ENCODE assay signal across 1 cellular context in the genomic region with DNA sequence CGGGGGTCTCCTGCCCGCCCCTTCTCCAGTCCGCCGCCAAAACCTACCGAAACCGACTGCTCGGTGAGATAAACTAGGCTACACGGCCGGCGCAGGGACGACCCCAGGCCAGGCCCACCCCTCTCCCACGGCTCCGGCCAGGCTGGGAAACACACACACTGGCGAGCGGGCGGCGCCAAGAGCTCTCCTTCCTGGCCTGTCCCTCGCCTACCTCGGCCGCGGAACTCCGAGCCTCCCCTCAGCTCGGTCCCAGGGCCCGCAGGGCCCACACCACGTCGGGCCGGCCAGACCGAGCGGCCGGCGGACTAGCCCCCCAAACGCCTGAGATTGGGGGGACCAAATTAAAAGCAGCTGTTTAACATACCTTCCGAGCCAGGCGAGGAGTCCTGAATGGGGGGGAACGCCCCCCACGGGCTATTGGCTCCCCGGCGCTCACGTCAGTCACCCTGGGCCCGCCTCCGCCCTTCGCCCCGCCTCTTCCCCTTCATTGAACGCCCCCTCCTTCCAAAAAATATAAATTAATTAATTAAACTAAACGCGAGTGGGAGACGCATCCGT.
TF ChIP-seq lines count a peak whose summit lies in the region.

No MANE protein-coding gene starts in this region.

TF ChIP-seq in K562, 482 proteins besides CTCF, POLR2A, EP300 and RAD21 (continued from another document and continues in another):
- TF ChIP-seq MBD2 (IDR thresholded peaks at IDR 0.05; ENCODE audit: borderline replicate concordance, low read depth) (no peak), JUND (IDR thresholded peaks at IDR 0.05; ENCODE audit: borderline replicate concordance, low read depth, low read length) (no peak), JUND (tag; IDR thresholded peaks at IDR 0.05; ENCODE audit: borderline replicate concordance, low read depth, low read length) (no peak), ZNF707 (CRISPR knock-in tag; conservative IDR thresholded peaks at IDR 0.05) (no peak), RB1 (IDR thresholded peaks at IDR 0.05; ENCODE audit: low read depth) (peak; percentile 11; the same call in 1 of the 2 replicates), CREM (IDR thresholded peaks at IDR 0.05; ENCODE audit: low read depth) (peak; percentile 52), RBBP5 (IDR thresholded peaks at IDR 0.05; ENCODE audit: borderline replicate concordance, insufficient read depth, low read length, poor library complexity, severe bottlenecking) (no peak), CSDE1 (IDR thresholded peaks at IDR 0.05) (no peak), KLF13 (tag; IDR thresholded peaks at IDR 0.05; ENCODE audit: borderline replicate concordance, low read depth) (no peak), NFYB (IDR thresholded peaks at IDR 0.05; ENCODE audit: extremely low read depth, insufficient read length) (peak; percentile 84), SP2 (IDR thresholded peaks at IDR 0.05; ENCODE audit: extremely low read depth, low read depth, low read length, poor library complexity, severe bottlenecking) (peak; percentile 16), PHB2 (IDR thresholded peaks at IDR 0.05; ENCODE audit: low read depth) (no peak), DNMT1 (IDR thresholded peaks at IDR 0.05) (no peak), U2AF1 (optimal IDR thresholded peaks at IDR 0.05; ENCODE audit: low read depth, low read length) (no peak), NR2F6 (CRISPR knock-in tag; IDR thresholded peaks at IDR 0.05) (no peak), POLR3A (IDR thresholded peaks at IDR 0.05; ENCODE audit: borderline replicate concordance, extremely low read depth, insufficient read depth, insufficient read length) (no peak), XRCC3 (IDR thresholded peaks at IDR 0.05) (no peak), TCF7 (IDR thresholded peaks at IDR 0.05; ENCODE audit: borderline replicate concordance) (no peak), ZBTB17 (CRISPR knock-in tag; IDR thresholded peaks at IDR 0.05) (no peak), FIP1L1 (IDR thresholded peaks at IDR 0.05; ENCODE audit: low read depth, low read length, poor library complexity, severe bottlenecking) (peak; percentile 25), TAF1 (IDR thresholded peaks at IDR 0.05; ENCODE audit: control insufficient read depth, extremely low read depth, insufficient read depth, low read length, severe bottlenecking) (peak; percentile 36), CHD4 (IDR thresholded peaks at IDR 0.05; ENCODE audit: insufficient read depth, insufficient replicate concordance, low read depth, low read length, poor library complexity, severe bottlenecking) (no peak), CREB1 (IDR thresholded peaks at IDR 0.05) (0 out of 2 replicates have a peak, but pooled peaks have one; percentile 14), CREB1 (CRISPR knock-in tag; IDR thresholded peaks at IDR 0.05) (no peak), HDAC1 (IDR thresholded peaks at IDR 0.05) (peak in 1 of 2 experiments; percentile 51; a peak in 2 of 4 replicates), HDGF (IDR thresholded peaks at IDR 0.05) (no peak), ZNF239 (CRISPR knock-in tag; IDR thresholded peaks at IDR 0.05) (no peak), KAT2B (IDR thresholded peaks at IDR 0.05; ENCODE audit: low read depth, low read length) (no peak), TCF7L2 (IDR thresholded peaks at IDR 0.05; ENCODE audit: low read depth, low read length) (no peak), HMG20A (CRISPR knock-in tag; conservative IDR thresholded peaks at IDR 0.05) (no peak)
- TF ChIP-seq, protein P1, sequence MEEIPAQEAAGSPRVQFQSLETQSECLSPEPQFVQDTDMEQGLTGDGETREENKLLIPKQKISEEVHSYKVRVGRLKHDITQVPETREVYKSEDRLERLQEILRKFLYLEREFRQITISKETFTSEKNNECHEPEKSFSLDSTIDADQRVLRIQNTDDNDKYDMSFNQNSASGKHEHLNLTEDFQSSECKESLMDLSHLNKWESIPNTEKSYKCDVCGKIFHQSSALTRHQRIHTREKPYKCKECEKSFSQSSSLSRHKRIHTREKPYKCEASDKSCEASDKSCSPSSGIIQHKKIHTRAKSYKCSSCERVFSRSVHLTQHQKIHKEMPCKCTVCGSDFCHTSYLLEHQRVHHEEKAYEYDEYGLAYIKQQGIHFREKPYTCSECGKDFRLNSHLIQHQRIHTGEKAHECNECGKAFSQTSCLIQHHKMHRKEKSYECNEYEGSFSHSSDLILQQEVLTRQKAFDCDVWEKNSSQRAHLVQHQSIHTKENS (CRISPR knock-in tag; IDR thresholded peaks at IDR 0.05), result no peak
- TF ChIP-seq, protein P2, sequence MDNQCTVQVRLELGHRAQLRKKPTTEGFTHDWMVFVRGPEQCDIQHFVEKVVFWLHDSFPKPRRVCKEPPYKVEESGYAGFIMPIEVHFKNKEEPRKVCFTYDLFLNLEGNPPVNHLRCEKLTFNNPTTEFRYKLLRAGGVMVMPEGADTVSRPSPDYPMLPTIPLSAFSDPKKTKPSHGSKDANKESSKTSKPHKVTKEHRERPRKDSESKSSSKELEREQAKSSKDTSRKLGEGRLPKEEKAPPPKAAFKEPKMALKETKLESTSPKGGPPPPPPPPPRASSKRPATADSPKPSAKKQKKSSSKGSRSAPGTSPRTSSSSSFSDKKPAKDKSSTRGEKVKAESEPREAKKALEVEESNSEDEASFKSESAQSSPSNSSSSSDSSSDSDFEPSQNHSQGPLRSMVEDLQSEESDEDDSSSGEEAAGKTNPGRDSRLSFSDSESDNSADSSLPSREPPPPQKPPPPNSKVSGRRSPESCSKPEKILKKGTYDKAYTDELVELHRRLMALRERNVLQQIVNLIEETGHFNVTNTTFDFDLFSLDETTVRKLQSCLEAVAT (IDR thresholded peaks at IDR 0.05), result no peak
- TF ChIP-seq, protein P3, sequence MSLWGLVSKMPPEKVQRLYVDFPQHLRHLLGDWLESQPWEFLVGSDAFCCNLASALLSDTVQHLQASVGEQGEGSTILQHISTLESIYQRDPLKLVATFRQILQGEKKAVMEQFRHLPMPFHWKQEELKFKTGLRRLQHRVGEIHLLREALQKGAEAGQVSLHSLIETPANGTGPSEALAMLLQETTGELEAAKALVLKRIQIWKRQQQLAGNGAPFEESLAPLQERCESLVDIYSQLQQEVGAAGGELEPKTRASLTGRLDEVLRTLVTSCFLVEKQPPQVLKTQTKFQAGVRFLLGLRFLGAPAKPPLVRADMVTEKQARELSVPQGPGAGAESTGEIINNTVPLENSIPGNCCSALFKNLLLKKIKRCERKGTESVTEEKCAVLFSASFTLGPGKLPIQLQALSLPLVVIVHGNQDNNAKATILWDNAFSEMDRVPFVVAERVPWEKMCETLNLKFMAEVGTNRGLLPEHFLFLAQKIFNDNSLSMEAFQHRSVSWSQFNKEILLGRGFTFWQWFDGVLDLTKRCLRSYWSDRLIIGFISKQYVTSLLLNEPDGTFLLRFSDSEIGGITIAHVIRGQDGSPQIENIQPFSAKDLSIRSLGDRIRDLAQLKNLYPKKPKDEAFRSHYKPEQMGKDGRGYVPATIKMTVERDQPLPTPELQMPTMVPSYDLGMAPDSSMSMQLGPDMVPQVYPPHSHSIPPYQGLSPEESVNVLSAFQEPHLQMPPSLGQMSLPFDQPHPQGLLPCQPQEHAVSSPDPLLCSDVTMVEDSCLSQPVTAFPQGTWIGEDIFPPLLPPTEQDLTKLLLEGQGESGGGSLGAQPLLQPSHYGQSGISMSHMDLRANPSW (CRISPR knock-in tag; IDR thresholded peaks at IDR 0.05), result peak; percentile 86; the same call in 1 of the 2 replicates
- TF ChIP-seq, protein P4, sequence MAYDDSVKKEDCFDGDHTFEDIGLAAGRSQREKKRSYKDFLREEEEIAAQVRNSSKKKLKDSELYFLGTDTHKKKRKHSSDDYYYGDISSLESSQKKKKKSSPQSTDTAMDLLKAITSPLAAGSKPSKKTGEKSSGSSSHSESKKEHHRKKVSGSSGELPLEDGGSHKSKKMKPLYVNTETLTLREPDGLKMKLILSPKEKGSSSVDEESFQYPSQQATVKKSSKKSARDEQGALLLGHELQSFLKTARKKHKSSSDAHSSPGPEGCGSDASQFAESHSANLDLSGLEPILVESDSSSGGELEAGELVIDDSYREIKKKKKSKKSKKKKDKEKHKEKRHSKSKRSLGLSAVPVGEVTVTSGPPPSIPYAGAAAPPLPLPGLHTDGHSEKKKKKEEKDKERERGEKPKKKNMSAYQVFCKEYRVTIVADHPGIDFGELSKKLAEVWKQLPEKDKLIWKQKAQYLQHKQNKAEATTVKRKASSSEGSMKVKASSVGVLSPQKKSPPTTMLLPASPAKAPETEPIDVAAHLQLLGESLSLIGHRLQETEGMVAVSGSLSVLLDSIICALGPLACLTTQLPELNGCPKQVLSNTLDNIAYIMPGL (CRISPR knock-in tag; IDR thresholded peaks at IDR 0.05), result peak; percentile 32; the same call in 1 of the 2 replicates
- TF ChIP-seq, protein P5, sequence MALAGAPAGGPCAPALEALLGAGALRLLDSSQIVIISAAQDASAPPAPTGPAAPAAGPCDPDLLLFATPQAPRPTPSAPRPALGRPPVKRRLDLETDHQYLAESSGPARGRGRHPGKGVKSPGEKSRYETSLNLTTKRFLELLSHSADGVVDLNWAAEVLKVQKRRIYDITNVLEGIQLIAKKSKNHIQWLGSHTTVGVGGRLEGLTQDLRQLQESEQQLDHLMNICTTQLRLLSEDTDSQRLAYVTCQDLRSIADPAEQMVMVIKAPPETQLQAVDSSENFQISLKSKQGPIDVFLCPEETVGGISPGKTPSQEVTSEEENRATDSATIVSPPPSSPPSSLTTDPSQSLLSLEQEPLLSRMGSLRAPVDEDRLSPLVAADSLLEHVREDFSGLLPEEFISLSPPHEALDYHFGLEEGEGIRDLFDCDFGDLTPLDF (CRISPR knock-in tag; IDR thresholded peaks at IDR 0.05), result 0 out of 2 replicates have a peak, but pooled peaks have one; percentile 58
- TF ChIP-seq, protein P6, sequence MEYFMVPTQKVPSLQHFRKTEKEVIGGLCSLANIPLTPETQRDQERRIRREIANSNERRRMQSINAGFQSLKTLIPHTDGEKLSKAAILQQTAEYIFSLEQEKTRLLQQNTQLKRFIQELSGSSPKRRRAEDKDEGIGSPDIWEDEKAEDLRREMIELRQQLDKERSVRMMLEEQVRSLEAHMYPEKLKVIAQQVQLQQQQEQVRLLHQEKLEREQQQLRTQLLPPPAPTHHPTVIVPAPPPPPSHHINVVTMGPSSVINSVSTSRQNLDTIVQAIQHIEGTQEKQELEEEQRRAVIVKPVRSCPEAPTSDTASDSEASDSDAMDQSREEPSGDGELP (CRISPR knock-in tag; IDR thresholded peaks at IDR 0.05; ENCODE audit: borderline replicate concordance), result peak; percentile 75; the same call in 1 of the 2 replicates
- TF ChIP-seq, protein P7, sequence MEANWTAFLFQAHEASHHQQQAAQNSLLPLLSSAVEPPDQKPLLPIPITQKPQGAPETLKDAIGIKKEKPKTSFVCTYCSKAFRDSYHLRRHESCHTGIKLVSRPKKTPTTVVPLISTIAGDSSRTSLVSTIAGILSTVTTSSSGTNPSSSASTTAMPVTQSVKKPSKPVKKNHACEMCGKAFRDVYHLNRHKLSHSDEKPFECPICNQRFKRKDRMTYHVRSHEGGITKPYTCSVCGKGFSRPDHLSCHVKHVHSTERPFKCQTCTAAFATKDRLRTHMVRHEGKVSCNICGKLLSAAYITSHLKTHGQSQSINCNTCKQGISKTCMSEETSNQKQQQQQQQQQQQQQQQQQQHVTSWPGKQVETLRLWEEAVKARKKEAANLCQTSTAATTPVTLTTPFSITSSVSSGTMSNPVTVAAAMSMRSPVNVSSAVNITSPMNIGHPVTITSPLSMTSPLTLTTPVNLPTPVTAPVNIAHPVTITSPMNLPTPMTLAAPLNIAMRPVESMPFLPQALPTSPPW (CRISPR knock-in tag; IDR thresholded peaks at IDR 0.05), result peak; percentile 68; the same call in 1 of the 2 replicates
- TF ChIP-seq, protein P8, sequence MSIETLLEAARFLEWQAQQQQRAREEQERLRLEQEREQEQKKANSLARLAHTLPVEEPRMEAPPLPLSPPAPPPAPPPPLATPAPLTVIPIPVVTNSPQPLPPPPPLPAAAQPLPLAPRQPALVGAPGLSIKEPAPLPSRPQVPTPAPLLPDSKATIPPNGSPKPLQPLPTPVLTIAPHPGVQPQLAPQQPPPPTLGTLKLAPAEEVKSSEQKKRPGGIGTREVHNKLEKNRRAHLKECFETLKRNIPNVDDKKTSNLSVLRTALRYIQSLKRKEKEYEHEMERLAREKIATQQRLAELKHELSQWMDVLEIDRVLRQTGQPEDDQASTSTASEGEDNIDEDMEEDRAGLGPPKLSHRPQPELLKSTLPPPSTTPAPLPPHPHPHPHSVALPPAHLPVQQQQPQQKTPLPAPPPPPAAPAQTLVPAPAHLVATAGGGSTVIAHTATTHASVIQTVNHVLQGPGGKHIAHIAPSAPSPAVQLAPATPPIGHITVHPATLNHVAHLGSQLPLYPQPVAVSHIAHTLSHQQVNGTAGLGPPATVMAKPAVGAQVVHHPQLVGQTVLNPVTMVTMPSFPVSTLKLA (conservative IDR thresholded peaks at IDR 0.05), result peak in 1 of 2 experiments; percentile 34; a peak in 1 of 4 replicates
- TF ChIP-seq, protein P9, sequence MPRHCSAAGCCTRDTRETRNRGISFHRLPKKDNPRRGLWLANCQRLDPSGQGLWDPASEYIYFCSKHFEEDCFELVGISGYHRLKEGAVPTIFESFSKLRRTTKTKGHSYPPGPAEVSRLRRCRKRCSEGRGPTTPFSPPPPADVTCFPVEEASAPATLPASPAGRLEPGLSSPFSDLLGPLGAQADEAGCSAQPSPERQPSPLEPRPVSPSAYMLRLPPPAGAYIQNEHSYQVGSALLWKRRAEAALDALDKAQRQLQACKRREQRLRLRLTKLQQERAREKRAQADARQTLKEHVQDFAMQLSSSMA (CRISPR knock-in tag; IDR thresholded peaks at IDR 0.05), result 0 out of 2 replicates have a peak, but pooled peaks have one; percentile 53
- TF ChIP-seq, protein P10, sequence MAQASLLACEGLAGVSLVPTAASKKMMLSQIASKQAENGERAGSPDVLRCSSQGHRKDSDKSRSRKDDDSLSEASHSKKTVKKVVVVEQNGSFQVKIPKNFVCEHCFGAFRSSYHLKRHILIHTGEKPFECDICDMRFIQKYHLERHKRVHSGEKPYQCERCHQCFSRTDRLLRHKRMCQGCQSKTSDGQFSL (CRISPR knock-in tag; IDR thresholded peaks at IDR 0.05), result 0 out of 2 replicates have a peak, but pooled peaks have one; percentile 41
- TF ChIP-seq, protein P10 (tag; IDR thresholded peaks at IDR 0.05), result no peak
- TF ChIP-seq, protein P11, sequence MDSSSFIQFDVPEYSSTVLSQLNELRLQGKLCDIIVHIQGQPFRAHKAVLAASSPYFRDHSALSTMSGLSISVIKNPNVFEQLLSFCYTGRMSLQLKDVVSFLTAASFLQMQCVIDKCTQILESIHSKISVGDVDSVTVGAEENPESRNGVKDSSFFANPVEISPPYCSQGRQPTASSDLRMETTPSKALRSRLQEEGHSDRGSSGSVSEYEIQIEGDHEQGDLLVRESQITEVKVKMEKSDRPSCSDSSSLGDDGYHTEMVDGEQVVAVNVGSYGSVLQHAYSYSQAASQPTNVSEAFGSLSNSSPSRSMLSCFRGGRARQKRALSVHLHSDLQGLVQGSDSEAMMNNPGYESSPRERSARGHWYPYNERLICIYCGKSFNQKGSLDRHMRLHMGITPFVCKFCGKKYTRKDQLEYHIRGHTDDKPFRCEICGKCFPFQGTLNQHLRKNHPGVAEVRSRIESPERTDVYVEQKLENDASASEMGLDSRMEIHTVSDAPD (CRISPR knock-in tag; IDR thresholded peaks at IDR 0.05), result no peak
- TF ChIP-seq, protein P12, sequence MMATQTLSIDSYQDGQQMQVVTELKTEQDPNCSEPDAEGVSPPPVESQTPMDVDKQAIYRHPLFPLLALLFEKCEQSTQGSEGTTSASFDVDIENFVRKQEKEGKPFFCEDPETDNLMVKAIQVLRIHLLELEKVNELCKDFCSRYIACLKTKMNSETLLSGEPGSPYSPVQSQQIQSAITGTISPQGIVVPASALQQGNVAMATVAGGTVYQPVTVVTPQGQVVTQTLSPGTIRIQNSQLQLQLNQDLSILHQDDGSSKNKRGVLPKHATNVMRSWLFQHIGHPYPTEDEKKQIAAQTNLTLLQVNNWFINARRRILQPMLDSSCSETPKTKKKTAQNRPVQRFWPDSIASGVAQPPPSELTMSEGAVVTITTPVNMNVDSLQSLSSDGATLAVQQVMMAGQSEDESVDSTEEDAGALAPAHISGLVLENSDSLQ (IDR thresholded peaks at IDR 0.05), result peak; percentile 95
